Comparison of ENCODE assay signal across 8 cellular contexts in genomic region chr16:30472328-30472942, GRCh38. TPM values are rescaled to one million over a fixed set of nuclear protein-coding genes. Genes with fewer than 3 reads are reported as not detected.
DNase-seq lines count a peak whose midpoint lies in the region; ATAC-seq lines count a peak whose summit lies in the region.

Gene ITGAL (plus strand): TSS chr16:30472742. CDS start chr16:30472838, 96 bp downstream.

- peaks cover 3% of the 10 kb centered on the region for H3K9me3 Mint-ChIP-seq in activated T-cell treated with anti-CD3 and anti-CD28 coated beads, Interleukin-2, amount 50 U/mL, for 4 hours
- no peaks in the 10 kb centered on the region for H3K9me3 Mint-ChIP-seq in memory B cell
- H3K9me3 Mint-ChIP-seq in stimulated activated effector memory CD8-positive, alpha-beta T cell treated with anti-CD3 and anti-CD28 coated beads, Interleukin-12 subunit alpha, Interleukin-12 subunit beta, amount 100 ng/mL, for 72 hours, result no peaks in the 10 kb centered on the region

- H3K27me3 Mint-ChIP-seq in activated T-cell treated with anti-CD3 and anti-CD28 coated beads, Interleukin-2, amount 50 U/mL, for 4 hours (ENCODE audit: low read depth), result no peaks in the 10 kb centered on the region
- H3K27me3 Mint-ChIP-seq in memory B cell, result no peaks in the 10 kb centered on the region

- ATAC-seq in GM21515 (IDR thresholded peaks at IDR 0.05; ENCODE audit: unreplicated experiment) (peak; percentile 38), memory B cell (ENCODE audit: low read depth) (peak; percentile 78)
- peak; percentile 70 to 79 for ATAC-seq in activated T-cell treated with anti-CD3 and anti-CD28 coated beads, Interleukin-2, amount 50 U/mL, for 4 hours
- ATAC-seq in stimulated activated effector memory CD8-positive, alpha-beta T cell treated with anti-CD3 and anti-CD28 coated beads, Interleukin-12 subunit alpha, Interleukin-12 subunit beta, amount 100 ng/mL, for 72 hours, result peak; percentile 79

- peak within 1 kb of the TSS; percentile 94 for H3K4me3 Mint-ChIP-seq in activated T-cell treated with anti-CD3 and anti-CD28 coated beads, Interleukin-2, amount 50 U/mL, for 4 hours
- peak within 1 kb of the TSS; percentile 93 for H3K4me3 Mint-ChIP-seq in memory B cell
- peak within 1 kb of the TSS; percentile 97 for H3K4me3 Mint-ChIP-seq in stimulated activated effector memory CD8-positive, alpha-beta T cell treated with anti-CD3 and anti-CD28 coated beads, Interleukin-12 subunit alpha, Interleukin-12 subunit beta, amount 100 ng/mL, for 72 hours

- no peak within 1 kb of the TSS for H3K27ac ChIP-seq in BLaER1

- H3K4me1 Mint-ChIP-seq in activated T-cell treated with anti-CD3 and anti-CD28 coated beads, Interleukin-2, amount 50 U/mL, for 4 hours (ENCODE audit: low read depth), result peaks cover 63% of the 10 kb centered on the region
- peaks cover 36% of the 10 kb centered on the region for H3K4me1 Mint-ChIP-seq in memory B cell
- peaks cover 53% of the 10 kb centered on the region for H3K4me1 Mint-ChIP-seq in stimulated activated effector memory CD8-positive, alpha-beta T cell treated with anti-CD3 and anti-CD28 coated beads, Interleukin-12 subunit alpha, Interleukin-12 subunit beta, amount 100 ng/mL, for 72 hours

- H3K4me1 ChIP-seq in BLaER1, result peaks cover 37% of the 10 kb centered on the region

- peaks cover 15% of the 10 kb centered on the region for H3K36me3 Mint-ChIP-seq in activated T-cell treated with anti-CD3 and anti-CD28 coated beads, Interleukin-2, amount 50 U/mL, for 4 hours (ENCODE audit: insufficient read depth)
- H3K36me3 Mint-ChIP-seq in memory B cell, result peaks cover 8% of the 10 kb centered on the region
- H3K36me3 Mint-ChIP-seq in stimulated activated effector memory CD8-positive, alpha-beta T cell treated with anti-CD3 and anti-CD28 coated beads, Interleukin-12 subunit alpha, Interleukin-12 subunit beta, amount 100 ng/mL, for 72 hours, result peaks cover 69% of the 10 kb centered on the region

- no peak within 1 kb of the TSS for H3K4me3 ChIP-seq in BLaER1

- H3K36me3 ChIP-seq in BLaER1, result no peaks in the 10 kb centered on the region

- no peak within 1 kb of the TSS for H3K9ac ChIP-seq in BLaER1

- peaks cover 59% of the 10 kb centered on the region for H3K27me3 ChIP-seq in BLaER1

- peaks cover 25% of the 10 kb centered on the region for H4K20me1 ChIP-seq in BLaER1

- peak; percentile 89 for DNase-seq in NK-92 treated with Interleukin-12 subunit alpha and Interleukin-12 subunit beta, amount 100 ng/mL, for 24 hours (lab: John Stamatoyannopoulos, UW)
- DNase-seq in activated T-cell treated with anti-CD3 and anti-CD28 coated beads, Interleukin-2, amount 50 U/mL, for 4 hours, result peak; percentile 76
- DNase-seq in memory B cell (ENCODE audit: low spot score in 2 of 2), result peak; percentile 51 to 68
- peak; percentile 64 to 92 for DNase-seq in stimulated activated effector memory CD8-positive, alpha-beta T cell treated with anti-CD3 and anti-CD28 coated beads, Interleukin-12 subunit alpha, Interleukin-12 subunit beta, amount 100 ng/mL, for 72 hours (ENCODE audit: low spot score in 2 of 2)
- no peak for DNase-seq in dermis blood vessel endothelial cell
- no peak for DNase-seq in SHP77 treated with DMSO at 0.1 percent for 48 hours (lab: John Stamatoyannopoulos, UW)

- H3K27ac Mint-ChIP-seq in memory B cell, result peak within 1 kb of the TSS; percentile 94
- H3K27ac Mint-ChIP-seq in stimulated activated effector memory CD8-positive, alpha-beta T cell treated with anti-CD3 and anti-CD28 coated beads, Interleukin-12 subunit alpha, Interleukin-12 subunit beta, amount 100 ng/mL, for 72 hours, result peak within 1 kb of the TSS; percentile 96

- H3K4me2 ChIP-seq in BLaER1, result peak within 1 kb of the TSS; percentile 69

- H3K9me3 ChIP-seq in BLaER1, result no peaks in the 10 kb centered on the region

RNA-seq across cellular contexts. Expression of gene ITGAL, which starts in this region (rescaled TPM):
- 100 to 1,000 TPM; 193 to 259 (median 220) TPM for total RNA-seq in activated T-cell treated with anti-CD3 and anti-CD28 coated beads, Interleukin-2, amount 50 U/mL, for 4 hours
- not detected in 2 replicates for total RNA-seq in dermis blood vessel endothelial cell

Comparison
In these comparisons a context has a peak if more than half of its experiments do, and no peak if none do; other contexts are left out.
1. RNA of gene ITGAL (total RNA-seq): 193 to 259 TPM in activated T-cell treated with anti-CD3 and anti-CD28 coated beads, Interleukin-2, amount 50 U/mL, for 4 hours; not detected in dermis blood vessel endothelial cell; every median in the first group is over 100 times any median in the second.
2. DNase-seq: peak in NK-92 treated with Interleukin-12 subunit alpha and Interleukin-12 subunit beta, amount 100 ng/mL, for 24 hours (single experiment), activated T-cell treated with anti-CD3 and anti-CD28 coated beads, Interleukin-2, amount 50 U/mL, for 4 hours (single experiment), memory B cell (2 of 2) and stimulated activated effector memory CD8-positive, alpha-beta T cell treated with anti-CD3 and anti-CD28 coated beads, Interleukin-12 subunit alpha, Interleukin-12 subunit beta, amount 100 ng/mL, for 72 hours (2 of 2); none in dermis blood vessel endothelial cell (single experiment) and SHP77 treated with DMSO at 0.1 percent for 48 hours (single experiment).
3. Peak in every context shown above with its lines, with median percentiles within 50 percentile points of each other: ATAC-seq and H3K4me3 Mint-ChIP-seq.